11 cellular contexts compared by ENCODE assay signal in genomic region chr11:112082729-112083128, GRCh38. TPM values are rescaled to one million over a fixed set of nuclear protein-coding genes. Genes with fewer than 3 reads are reported as not detected.
A peak's percentile ranks its signal among the peaks of the same experiment; 100 is the strongest.
DNase-seq lines count a peak whose midpoint lies in the region; ATAC-seq, FAIRE-seq and TF ChIP-seq lines count a peak whose summit lies in the region.
"Had no signal": no experiment of that assay in that cellular context is flagged by ENCODE, and none has a peak within 500 bp of the region (broad histone marks: within the 10 kb centered on the region; RNA-seq: fewer than 3 reads in every experiment).

No MANE protein-coding gene starts in this region.

- no peak for TF ChIP-seq CTCF in choroid plexus epithelial cell (conservative IDR thresholded peaks at IDR 0.05; ENCODE audit: low read depth, low read length)

- intact Hi-C loops in activated naive CD4-positive, alpha-beta T cell treated with anti-CD3 and anti-CD28 coated beads for 36 hours (cut with micrococcal nuclease) = loop anchor here (2.0 to 10.0 kb wide), 3 partner anchors 26 to 1692 kb away; partner anchors contain the start of genes CLDN25, SIK2 and ZW10

- ATAC-seq in GM19452 (IDR thresholded peaks at IDR 0.05; ENCODE audit: unreplicated experiment) = no peak

- H3K27me3 Mint-ChIP-seq in activated naive CD4-positive, alpha-beta T cell treated with anti-CD3 and anti-CD28 coated beads for 36 hours (ENCODE audit: low read depth) = no peaks in the 10 kb centered on the region
- peaks cover 3% of the 10 kb centered on the region for H3K27me3 Mint-ChIP-seq in activated naive CD4-positive, alpha-beta T cell treated with anti-CD3 and anti-CD28 coated beads, Interleukin-2, amount 10 ng/mL, durations not matched to agents 7 days and 5 days

- no peak for FAIRE-seq in RCC 7860 (lab: Jason Lieb, UNC)

- DNase-seq in activated naive CD4-positive, alpha-beta T cell treated with anti-CD3 and anti-CD28 coated beads for 36 hours = peak; percentile 34
- DNase-seq in activated naive CD4-positive, alpha-beta T cell treated with anti-CD3 and anti-CD28 coated beads, Interleukin-2, amount 10 ng/mL, durations not matched to agents 7 days and 5 days = no peak
- DNase-seq in RCC 7860 (ENCODE audit: low spot score) (peak; percentile 32), choroid plexus epithelial cell (ENCODE audit: low read depth) (peak; percentile 91), NCI-H2081 (lab: John Stamatoyannopoulos, UW) (no peak), DMS153 treated with DMSO at 0.1 percent for 48 hours (lab: John Stamatoyannopoulos, UW; ENCODE audit: unreplicated experiment) (no peak)
- DNase-seq in stimulated activated CD8-positive, alpha-beta memory T cell treated with anti-CD3 and anti-CD28 coated beads, Interleukin-4, amount 100 ng/mL, for 48 hours = peak; percentile 50
- DNase-seq: C1 segment of cervical spinal cord, KBM-7 had no signal

- CTCF ChIA-PET in activated naive CD4-positive, alpha-beta T cell treated with anti-CD3 and anti-CD28 coated beads for 36 hours (lab: Charles Lee) = interaction anchor here (0.6 to 1.6 kb wide), 2 partner anchors 151 to 197 kb away, joined by 5 to 7 read pairs; no protein-coding TSS in a partner anchor
- CTCF ChIA-PET in activated naive CD4-positive, alpha-beta T cell treated with anti-CD3 and anti-CD28 coated beads, Interleukin-2, amount 10 ng/mL, durations not matched to agents 7 days and 5 days (lab: Charles Lee) = no interaction called here

- no peak overlapping the region for H3K4me3 ChIP-seq in choroid plexus epithelial cell (ENCODE audit: low read depth, low read length)
- H3K4me3 ChIP-seq: esophagus muscularis mucosa had no signal

- H3K27ac Mint-ChIP-seq in activated naive CD4-positive, alpha-beta T cell treated with anti-CD3 and anti-CD28 coated beads for 36 hours = peak overlapping the region; percentile 68
- H3K27ac Mint-ChIP-seq in activated naive CD4-positive, alpha-beta T cell treated with anti-CD3 and anti-CD28 coated beads, Interleukin-2, amount 10 ng/mL, durations not matched to agents 7 days and 5 days = no peak overlapping the region

- H3K4me1 Mint-ChIP-seq in activated naive CD4-positive, alpha-beta T cell treated with anti-CD3 and anti-CD28 coated beads for 36 hours (ENCODE audit: low read depth) = peaks cover 47% of the 10 kb centered on the region
- peaks cover 42% of the 10 kb centered on the region for H3K4me1 Mint-ChIP-seq in activated naive CD4-positive, alpha-beta T cell treated with anti-CD3 and anti-CD28 coated beads, Interleukin-2, amount 10 ng/mL, durations not matched to agents 7 days and 5 days

- no peaks in the 10 kb centered on the region for H3K9me3 Mint-ChIP-seq in activated naive CD4-positive, alpha-beta T cell treated with anti-CD3 and anti-CD28 coated beads for 36 hours
- no peaks in the 10 kb centered on the region for H3K9me3 Mint-ChIP-seq in activated naive CD4-positive, alpha-beta T cell treated with anti-CD3 and anti-CD28 coated beads, Interleukin-2, amount 10 ng/mL, durations not matched to agents 7 days and 5 days

- H3K4me3 Mint-ChIP-seq in activated naive CD4-positive, alpha-beta T cell treated with anti-CD3 and anti-CD28 coated beads for 36 hours = no peak overlapping the region
- no peak overlapping the region for H3K4me3 Mint-ChIP-seq in activated naive CD4-positive, alpha-beta T cell treated with anti-CD3 and anti-CD28 coated beads, Interleukin-2, amount 10 ng/mL, durations not matched to agents 7 days and 5 days

- peaks cover 51% of the 10 kb centered on the region for H3K36me3 Mint-ChIP-seq in activated naive CD4-positive, alpha-beta T cell treated with anti-CD3 and anti-CD28 coated beads for 36 hours (ENCODE audit: low read depth)
- H3K36me3 Mint-ChIP-seq in activated naive CD4-positive, alpha-beta T cell treated with anti-CD3 and anti-CD28 coated beads, Interleukin-2, amount 10 ng/mL, durations not matched to agents 7 days and 5 days = peaks cover 69% of the 10 kb centered on the region

RNA-seq across cellular contexts. Expression of gene TIMM8B, which starts 3.8 kb away (rescaled TPM):
- total RNA-seq in activated naive CD4-positive, alpha-beta T cell treated with anti-CD3 and anti-CD28 coated beads for 36 hours = 10 to 100 TPM; 35.4 to 41.7 TPM

RNA-seq across cellular contexts. Expression of gene SDHD, which starts 3.9 kb away (rescaled TPM):
- 100 to 1,000 TPM; 101 to 115 TPM for total RNA-seq in activated naive CD4-positive, alpha-beta T cell treated with anti-CD3 and anti-CD28 coated beads for 36 hours

RNA-seq across cellular contexts. Expression of gene NKAPD1, which starts 8.6 kb away (rescaled TPM):
- 10 to 100 TPM; 14.8 to 19.6 TPM for total RNA-seq in activated naive CD4-positive, alpha-beta T cell treated with anti-CD3 and anti-CD28 coated beads for 36 hours

RNA-seq across cellular contexts. Expression of gene PIH1D2, which starts 8.9 kb away (rescaled TPM):
- under 1 TPM; 0.35 to 0.50 TPM for total RNA-seq in activated naive CD4-positive, alpha-beta T cell treated with anti-CD3 and anti-CD28 coated beads for 36 hours

RNA-seq across cellular contexts. Expression of gene DLAT, which starts 57.5 kb away (rescaled TPM):
- 10 to 100 TPM; 34.2 to 36.8 TPM for total RNA-seq in activated naive CD4-positive, alpha-beta T cell treated with anti-CD3 and anti-CD28 coated beads for 36 hours

Comparison
In these comparisons a context has a peak if more than half of its experiments do, and no peak if none do; other contexts are left out.
1. DNase-seq: peak in activated naive CD4-positive, alpha-beta T cell treated with anti-CD3 and anti-CD28 coated beads for 36 hours (single experiment), RCC 7860 (single experiment), choroid plexus epithelial cell (single experiment) and stimulated activated CD8-positive, alpha-beta memory T cell treated with anti-CD3 and anti-CD28 coated beads, Interleukin-4, amount 100 ng/mL, for 48 hours (single experiment); none in activated naive CD4-positive, alpha-beta T cell treated with anti-CD3 and anti-CD28 coated beads, Interleukin-2, amount 10 ng/mL, durations not matched to agents 7 days and 5 days (single experiment), NCI-H2081 (0 of 2) and DMS153 treated with DMSO at 0.1 percent for 48 hours (single experiment).